ENCODE assay signal across 9 cellular contexts in genomic region chr16:89574681-89575246, GRCh38. TPM values are rescaled to one million over a fixed set of nuclear protein-coding genes. Genes with fewer than 3 reads are reported as not detected.
DNase-seq lines count a peak whose midpoint lies in the region; ATAC-seq, FAIRE-seq and TF ChIP-seq lines count a peak whose summit lies in the region.
"Had no signal": no experiment of that assay in that cellular context is flagged by ENCODE, and none has a peak within 500 bp of the region (broad histone marks: within the 10 kb centered on the region; RNA-seq: fewer than 3 reads in every experiment).

No MANE protein-coding gene starts in this region.

- FAIRE-seq in A549 (lab: Jason Lieb, UNC) (no peak), GM12892 (lab: Jason Lieb, UNC) (peak; percentile 85)

- WGBS in A549 (ENCODE audit: missing lambda C conversion rate) = under 1% methylated on average over 37 of the region's 55 CpGs
- 1% methylated on average over 11 of the region's 55 CpGs; no CpG with 5 or more reads in 1 of the 2 donors for WGBS in esophagus squamous epithelium, 2 donors

- H3K9ac ChIP-seq in neural progenitor cell = no peak overlapping the region

- H3K36me3 ChIP-seq in esophagus squamous epithelium = no peaks in the 10 kb centered on the region
- H3K36me3 ChIP-seq in neural progenitor cell = no peaks in the 10 kb centered on the region
- H3K36me3 ChIP-seq: ovary had no signal

- TF ChIP-seq POLR2A in A549 (IDR thresholded peaks at IDR 0.05; ENCODE audit: low read length) = no peak
- no peak for TF ChIP-seq POLR2A in GM12892 (IDR thresholded peaks at IDR 0.05; ENCODE audit: low read depth, low read length)
- no peak for TF ChIP-seq POLR2A in esophagus squamous epithelium (IDR thresholded peaks at IDR 0.05)

- H3K4me2 ChIP-seq in A549 = peak overlapping the region; percentile 76
- peak overlapping the region; percentile 87 for H3K4me2 ChIP-seq in neural progenitor cell

- H3K27me3 ChIP-seq in esophagus squamous epithelium (peaks cover 7 to 76% (median 11%) of the 10 kb centered on the region in 4 donors), neural progenitor cell (peaks cover 55% of the 10 kb centered on the region)
- H3K27me3 ChIP-seq: ovary had no signal

- H2AFZ ChIP-seq in neural progenitor cell (replicated peaks) = peak overlapping the region; percentile 80

- DNase-seq in A549 (ENCODE audit: low read depth in 1 of 2, low spot score in 1 of 2) = peak; percentile 84 to 92
- peak; percentile 93 for DNase-seq in GM12892 (ENCODE audit: insufficient read length)
- peak; percentile 51 for DNase-seq in MV-4-11 (lab: John Stamatoyannopoulos, UW)
- DNase-seq in activated CD8-positive, alpha-beta memory T cell treated with anti-CD3 and anti-CD28 coated beads for 24 hours = peak; percentile 82
- DNase-seq in esophagus squamous epithelium (lab: John Stamatoyannopoulos, UW) = no peak
- peak; percentile 93 for DNase-seq in neural progenitor cell (ENCODE audit: low spot score)
- DNase-seq in NCI-H510A treated with DMSO at 0.1 percent for 48 hours (lab: John Stamatoyannopoulos, UW) = no peak
- DNase-seq in G401 (ENCODE audit: low spot score) = no peak

- TF ChIP-seq RAD21 in A549 (conservative IDR thresholded peaks at IDR 0.05 in 1 of 2, IDR thresholded peaks at IDR 0.05 in 1 of 2) = peak; percentile 79 to 91

- TF ChIP-seq CTCF in A549 (IDR thresholded peaks at IDR 0.05) (peak; percentile 90), esophagus squamous epithelium (IDR thresholded peaks at IDR 0.05) (peak; percentile 22 to 95 (median 74)), neural progenitor cell (IDR thresholded peaks at IDR 0.05) (peak; percentile 75)

- H3F3A ChIP-seq in neural progenitor cell (ENCODE audit: low read depth) = peaks cover 11% of the 10 kb centered on the region

- H3K27ac Mint-ChIP-seq in neural progenitor cell = no peak overlapping the region

- H3K36me3 Mint-ChIP-seq in neural progenitor cell = no peaks in the 10 kb centered on the region

- H3K9me3 ChIP-seq in A549 (no peaks in the 10 kb centered on the region), esophagus squamous epithelium (no peaks in the 10 kb centered on the region), neural progenitor cell (ENCODE audit: low read depth) (no peaks in the 10 kb centered on the region)
- H3K9me3 ChIP-seq: ovary had no signal

- ATAC-seq in A549 = peak; percentile 69 to 90

- H4K20me1 ChIP-seq in neural progenitor cell (ENCODE audit: low read depth) = no peaks in the 10 kb centered on the region

- H3K4me3 ChIP-seq in A549 (peak overlapping the region; percentile 73), esophagus squamous epithelium (peak overlapping the region; percentile 18 to 58 (median 36)), neural progenitor cell (peak overlapping the region; percentile 44)
- H3K4me3 ChIP-seq: ovary had no signal

- peaks cover 3% of the 10 kb centered on the region for H3K9me3 Mint-ChIP-seq in neural progenitor cell

- H3K4me1 ChIP-seq in A549 = peaks cover 15% of the 10 kb centered on the region
- peaks cover 15 to 39% (median 23%) of the 10 kb centered on the region in 3 donors for H3K4me1 ChIP-seq in esophagus squamous epithelium
- peaks cover 4% of the 10 kb centered on the region for H3K4me1 ChIP-seq in neural progenitor cell

- POLR2A ChIA-PET in A549 (lab: Yijun Ruan, JAX) = interaction anchor here (0.6 kb wide), 1 partner anchor 112 kb away, joined by 3 read pairs; the partner anchor contains the start of gene CDK10

- no peak for TF ChIP-seq EP300 in A549 (IDR thresholded peaks at IDR 0.05)

- peaks cover 43% of the 10 kb centered on the region for H3K27me3 Mint-ChIP-seq in neural progenitor cell (ENCODE audit: insufficient read depth, low read depth)

- CTCF ChIA-PET in A549 (lab: Yijun Ruan, JAX) = interaction anchor here (0.8 to 2.7 kb wide), 22 partner anchors 10 to 125 kb away, joined by 3 to 18 read pairs (median 5); partner anchors contain the start of gene DPEP1

- H3K4me1 Mint-ChIP-seq in neural progenitor cell = peaks cover 7% of the 10 kb centered on the region

- peak overlapping the region; percentile 90 to 97 for H3K27ac ChIP-seq in A549
- H3K27ac ChIP-seq in esophagus squamous epithelium = no peak overlapping the region
- no peak overlapping the region for H3K27ac ChIP-seq in neural progenitor cell
- H3K27ac ChIP-seq: ovary had no signal

- peak overlapping the region; percentile 70 for H3K4me3 Mint-ChIP-seq in neural progenitor cell

- no peaks in the 10 kb centered on the region for H3K79me2 ChIP-seq in neural progenitor cell (ENCODE audit: low read depth)

- intact Hi-C loops in esophagus squamous epithelium (cut with DNase I) = no loop called here

- in situ Hi-C loops in G401 (cut with HindIII; ENCODE audit: low sequenced_read_pairs) = no loop called here

TF ChIP-seq in A549, 52 proteins besides CTCF, POLR2A, EP300 and RAD21:
- TF ChIP-seq EHMT2 (IDR thresholded peaks at IDR 0.05; ENCODE audit: low read depth) (no peak), HOXB13 (CRISPR knock-in tag; IDR thresholded peaks at IDR 0.05; ENCODE audit: low read depth) (no peak), MYC (IDR thresholded peaks at IDR 0.05; ENCODE audit: borderline replicate concordance, low read length) (peak; percentile 47; the same call in 1 of the 2 replicates), JUN (IDR thresholded peaks at IDR 0.05) (peak in 1 of 2 experiments; percentile 42; a peak in 1 of 5 replicates), MAX (IDR thresholded peaks at IDR 0.05) (peak; percentile 72), SMC3 (IDR thresholded peaks at IDR 0.05) (peak; percentile 85), PHF8 (IDR thresholded peaks at IDR 0.05; ENCODE audit: borderline replicate concordance, low read depth) (peak; percentile 27; the same call in 1 of the 2 replicates)

RNA-seq across cellular contexts. Expression of gene CPNE7, which starts 0.8 kb away (rescaled TPM):
- 22.8 and 25.8 TPM in 2 replicates for polyA plus RNA-seq in A549 (2011; rRNA removed)
- polyA plus RNA-seq in A549 (2012; cell fraction: cytosol; rRNA removed) = 83.9 and 89.9 TPM in 2 replicates
- 1,068 and 1,537 TPM in 2 replicates for polyA plus RNA-seq in A549 (2012; cell fraction: nucleus; rRNA removed)
- 42.8 to 55.2 TPM (median 45.2 TPM) in 3 replicates for polyA plus RNA-seq in A549 (2017; fragmentation: RNase III; extraction: RNeasy Plus Mini Kit Qiagen cat#74134 plus additional on column Dnase treatment)
- polyA minus RNA-seq in A549 (2011; rRNA and poly(A)+ RNA removed) = 10.0 and 10.4 TPM in 2 replicates
- 51.5 TPM for polyA plus RNA-seq in GM12892 (2012; ENCODE audit: missing spikeins)
- total RNA-seq in esophagus squamous epithelium = 1 to 10 TPM in 3 of 4 donors, under 1 TPM in 1; 0.45 to 2.9 (median 2.1) TPM
- 5.2 and 21.1 TPM in 2 replicates for total RNA-seq in neural progenitor cell (ENCODE audit: low replicate concordance)
- 5.1 and 17.0 TPM in 2 replicates for total RNA-seq in G401 (2014; rRNA removed; shearing (Covaris generic))

RNA-seq across cellular contexts. Expression of gene RPL13, which starts 14.3 kb away (rescaled TPM):
- polyA plus RNA-seq in A549 (2011; rRNA removed) (2,291 and 2,911 TPM in 2 replicates), A549 (2017; fragmentation: RNase III; extraction: RNeasy Plus Mini Kit Qiagen cat#74134 plus additional on column Dnase treatment) (2,979 to 3,246 TPM (median 3,044 TPM) in 3 replicates)
- polyA plus RNA-seq in A549 (2012; cell fraction: cytosol; rRNA removed) = 5,546 and 6,996 TPM in 2 replicates
- polyA plus RNA-seq in A549 (2012; cell fraction: nucleus; rRNA removed) = 3,523 and 4,870 TPM in 2 replicates
- polyA minus RNA-seq in A549 (2011; rRNA and poly(A)+ RNA removed) = 1,187 and 1,226 TPM in 2 replicates
- 4,006 TPM for polyA plus RNA-seq in GM12892 (2012; ENCODE audit: missing spikeins)
- total RNA-seq in esophagus squamous epithelium (1,000 to 10,000 TPM; 3,143 to 7,972 (median 4,864) TPM), neural progenitor cell (ENCODE audit: low replicate concordance) (1,914 and 5,602 TPM in 2 replicates)
- 5,258 and 7,265 TPM in 2 replicates for total RNA-seq in G401 (2014; rRNA removed; shearing (Covaris generic))

RNA-seq across cellular contexts. Expression of gene DPEP1, which starts 38.7 kb away (rescaled TPM):
- polyA plus RNA-seq in A549 (2011; rRNA removed) = 1.5 and 2.6 TPM in 2 replicates
- 1.8 and 2.2 TPM in 2 replicates for polyA plus RNA-seq in A549 (2012; cell fraction: cytosol; rRNA removed)
- 4.1 and 4.5 TPM in 2 replicates for polyA plus RNA-seq in A549 (2012; cell fraction: nucleus; rRNA removed)
- 0.97 to 1.3 TPM (median 1.1 TPM) in 3 replicates for polyA plus RNA-seq in A549 (2017; fragmentation: RNase III; extraction: RNeasy Plus Mini Kit Qiagen cat#74134 plus additional on column Dnase treatment)
- polyA minus RNA-seq in A549 (2011; rRNA and poly(A)+ RNA removed) = 2.8 and 4.6 TPM in 2 replicates
- polyA plus RNA-seq in GM12892 (2012; ENCODE audit: missing spikeins) = not detected
- 1 to 10 TPM in 1 of 4 donors, under 1 TPM in 1, not detected in 2; 0.76 to 4.1 TPM for total RNA-seq in esophagus squamous epithelium
- 0.24 and 0.74 TPM in 2 replicates for total RNA-seq in neural progenitor cell (ENCODE audit: low replicate concordance)
- 0.55 TPM in 1 of 2 replicates, not detected in the other for total RNA-seq in G401 (2014; rRNA removed; shearing (Covaris generic))

Comparison
In these comparisons a context has a peak if more than half of its experiments do, and no peak if none do; other contexts are left out.
1. DNase-seq: peak in A549 (2 of 2), GM12892 (single experiment), MV-4-11 (single experiment), activated CD8-positive, alpha-beta memory T cell treated with anti-CD3 and anti-CD28 coated beads for 24 hours (single experiment) and neural progenitor cell (single experiment); none in esophagus squamous epithelium (single experiment), NCI-H510A treated with DMSO at 0.1 percent for 48 hours (single experiment) and G401 (single experiment).
2. H3K27ac ChIP-seq: peak in A549 (2 of 2); none in esophagus squamous epithelium (0 of 4) and neural progenitor cell (single experiment).
3. Peak in every context shown above with its lines, with median percentiles within 50 percentile points of each other: H3K4me3 ChIP-seq and CTCF ChIP-seq.